13 cellular contexts compared by ENCODE assay signal in the genomic region with DNA sequence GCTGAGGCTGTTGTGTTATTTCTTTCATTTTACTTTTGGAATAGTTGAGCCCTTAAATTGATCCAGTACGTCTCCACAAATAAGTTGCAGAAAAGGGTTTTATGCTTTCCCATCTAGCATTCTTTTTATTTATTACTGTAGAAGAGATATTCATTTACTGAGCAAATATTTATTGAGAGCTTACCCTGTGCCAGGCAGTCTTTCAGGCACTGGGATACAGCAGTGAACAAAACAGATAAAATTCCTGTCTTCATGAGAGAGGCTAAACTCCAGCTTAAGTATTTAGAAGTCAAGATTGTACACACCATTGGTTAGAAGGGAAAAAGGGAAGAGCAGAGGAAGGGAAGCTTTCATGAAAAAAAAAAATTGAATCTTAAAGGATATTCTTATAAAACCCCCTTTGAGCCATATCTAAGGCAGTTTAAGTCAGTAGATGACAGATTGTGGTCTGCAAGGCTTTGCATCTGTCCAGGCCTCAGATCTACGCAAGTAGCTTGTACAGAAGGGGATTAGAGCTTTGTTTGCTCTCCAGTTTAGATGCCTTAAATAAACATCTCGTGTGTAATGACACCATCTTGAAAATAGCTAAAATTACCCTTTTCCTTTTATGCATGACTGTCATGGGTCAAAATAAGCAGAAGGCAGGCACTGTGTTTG. TPM values are rescaled to one million over a fixed set of nuclear protein-coding genes. Genes with fewer than 3 reads are reported as not detected.
DNase-seq lines count a peak whose midpoint lies in the region; ATAC-seq and TF ChIP-seq lines count a peak whose summit lies in the region.
"Had no signal": no experiment of that assay in that cellular context is flagged by ENCODE, and none has a peak within 500 bp of the region (broad histone marks: within the 10 kb centered on the region; RNA-seq: fewer than 3 reads in every experiment).

No MANE protein-coding gene starts in this region.

- H3K27me3 ChIP-seq in RWPE2 (ENCODE audit: insufficient read depth, poor library complexity, severe bottlenecking), result no peaks in the 10 kb centered on the region
- H3K27me3 ChIP-seq: pancreas, upper lobe of right lung had no signal

- peak overlapping the region; percentile 48 for H3K27ac ChIP-seq in 22Rv1
- H3K27ac ChIP-seq in RWPE2 (ENCODE audit: poor library complexity, severe bottlenecking), result peak overlapping the region; percentile 91
- H3K27ac ChIP-seq: pancreas, upper lobe of right lung had no signal

- peaks cover 20% of the 10 kb centered on the region for H3K36me3 ChIP-seq in RWPE2 (ENCODE audit: low read depth)
- H3K36me3 ChIP-seq: pancreas, upper lobe of right lung had no signal

- no peak for TF ChIP-seq CTCF in 22Rv1 (IDR thresholded peaks at IDR 0.05)
- no peak for TF ChIP-seq CTCF in RWPE2 (IDR thresholded peaks at IDR 0.05; ENCODE audit: poor library complexity, severe bottlenecking)

- H3K9me3 ChIP-seq in RWPE2 (ENCODE audit: severe bottlenecking), result no peaks in the 10 kb centered on the region
- H3K9me3 ChIP-seq: pancreas, upper lobe of right lung had no signal

- peaks cover 70% of the 10 kb centered on the region for H3K4me1 ChIP-seq in RWPE2 (ENCODE audit: insufficient read depth, poor library complexity, severe bottlenecking)

- DNase-seq in LHCN-M2 (ENCODE audit: low read depth) (peak; percentile 74), RWPE2 (ENCODE audit: low spot score) (no peak), left lobe of liver (ENCODE audit: low spot score) (no peak), NCI-H187 (lab: John Stamatoyannopoulos, UW) (no peak), NOMO-1 treated with dmso at 0.1 percent for 144 hours (lab: John Stamatoyannopoulos, UW; ENCODE audit: unreplicated experiment) (no peak), AG08395 (ENCODE audit: low spot score) (no peak)
- DNase-seq: activated CD8-positive, alpha-beta memory T cell treated with anti-CD3 and anti-CD28 coated beads, Interleukin-2, amount 50 U/mL, for 48 hours; central memory CD4-positive, alpha-beta T cell; mesendoderm; pancreas; upper lobe of right lung had no signal

- no peak overlapping the region for H3K4me3 ChIP-seq in RWPE2 (ENCODE audit: severe bottlenecking)
- H3K4me3 ChIP-seq: pancreas, upper lobe of right lung had no signal

- ATAC-seq in RWPE2 (ENCODE audit: low read depth) (no peak), left lobe of liver (peak; percentile 68), HG03135 (IDR thresholded peaks at IDR 0.05; ENCODE audit: unreplicated experiment) (no peak)

RNA-seq across cellular contexts. Expression of gene MYO1B, which starts 58.3 kb away (rescaled TPM):
- 108 and 117 TPM in 2 replicates for total RNA-seq in LHCN-M2 (2014; rRNA removed)
- 47.6 TPM for polyA plus RNA-seq in LHCN-M2 (2012)
- total RNA-seq in left lobe of liver, result 195 TPM
